ENCODE assay signal across 17 cellular contexts in genomic region chr3:131728898-131729297, GRCh38.
DNase-seq lines count a peak whose midpoint lies in the region; ATAC-seq and TF ChIP-seq lines count a peak whose summit lies in the region.
"Had no signal": no experiment of that assay in that cellular context is flagged by ENCODE, and none has a peak within 500 bp of the region (broad histone marks: within the 10 kb centered on the region; RNA-seq: fewer than 3 reads in every experiment).

No MANE protein-coding gene starts in this region.

- peaks cover 7% of the 10 kb centered on the region for H3K4me1 Mint-ChIP-seq in glutamatergic neuron (ENCODE audit: low read depth, unreplicated experiment)
- H3K4me1 Mint-ChIP-seq: activated naive CD8-positive, alpha-beta T cell treated with anti-CD3 and anti-CD28 coated beads, Interleukin-2, amount 10 ng/mL, durations not matched to agents 7 days and 5 days had no signal

- intact Hi-C loops in left ventricle myocardium superior (cut with micrococcal nuclease): no loop called here

- peak; percentile 11 for DNase-seq in Daoy (ENCODE audit: low read depth)
- DNase-seq in HT1080 (ENCODE audit: low read depth): peak; percentile 21
- peak; percentile 6 for DNase-seq in OCI-M1 (lab: John Stamatoyannopoulos, UW)
- no peak for DNase-seq in glutamatergic neuron
- no peak for DNase-seq in left ventricle myocardium superior
- no peak for DNase-seq in retina
- DNase-seq: activated CD4-positive, alpha-beta T cell treated with anti-CD3 and anti-CD28 coated beads for 36 hours; activated CD8-positive, alpha-beta memory T cell treated with anti-CD3 and anti-CD28 coated beads, Interleukin-2, amount 10 ng/mL, durations not matched to agents 7 days and 5 days; activated naive CD8-positive, alpha-beta T cell treated with anti-CD3 and anti-CD28 coated beads, Interleukin-2, amount 10 ng/mL, durations not matched to agents 7 days and 5 days; brain microvascular endothelial cell; cortex of kidney; heart right ventricle; lower lobe of right lung; NK-92 treated with Interleukin-12 subunit alpha and Interleukin-12 subunit beta, amount 100 ng/mL, for 24 hours; RPMI8226 had no signal

- ATAC-seq in GM21390 (IDR thresholded peaks at IDR 0.05; ENCODE audit: unreplicated experiment): no peak
- no peak for ATAC-seq in left ventricle myocardium superior
- ATAC-seq: activated CD4-positive, alpha-beta T cell treated with anti-CD3 and anti-CD28 coated beads for 36 hours; activated CD8-positive, alpha-beta memory T cell treated with anti-CD3 and anti-CD28 coated beads, Interleukin-2, amount 10 ng/mL, durations not matched to agents 7 days and 5 days; heart right ventricle; lower lobe of right lung had no signal

- peak overlapping the region; percentile 48 for H3K27ac Mint-ChIP-seq in glutamatergic neuron (ENCODE audit: unreplicated experiment)
- H3K27ac Mint-ChIP-seq: activated CD4-positive, alpha-beta T cell treated with anti-CD3 and anti-CD28 coated beads for 36 hours; activated CD8-positive, alpha-beta memory T cell treated with anti-CD3 and anti-CD28 coated beads, Interleukin-2, amount 10 ng/mL, durations not matched to agents 7 days and 5 days; activated naive CD8-positive, alpha-beta T cell treated with anti-CD3 and anti-CD28 coated beads, Interleukin-2, amount 10 ng/mL, durations not matched to agents 7 days and 5 days; activated T-helper 2 cell treated with anti-CD3 and anti-CD28 coated beads, Interferon-gamma antibody, Interleukin-2, Interleukin-4, amounts not matched to agents 10 μg/mL and 5 μg/mL and 100 μg/mL, durations not matched to agents 14 hours and 24 hours and 36 hours had no signal

- H3K36me3 Mint-ChIP-seq in glutamatergic neuron (ENCODE audit: unreplicated experiment): no peaks in the 10 kb centered on the region
- H3K36me3 Mint-ChIP-seq: activated CD8-positive, alpha-beta memory T cell treated with anti-CD3 and anti-CD28 coated beads, Interleukin-2, amount 10 ng/mL, durations not matched to agents 7 days and 5 days; activated naive CD8-positive, alpha-beta T cell treated with anti-CD3 and anti-CD28 coated beads, Interleukin-2, amount 10 ng/mL, durations not matched to agents 7 days and 5 days had no signal

- H3K27me3 Mint-ChIP-seq in glutamatergic neuron (ENCODE audit: unreplicated experiment): no peaks in the 10 kb centered on the region

- H3K4me3 Mint-ChIP-seq in glutamatergic neuron (ENCODE audit: unreplicated experiment): no peak overlapping the region
- H3K4me3 Mint-ChIP-seq: activated CD4-positive, alpha-beta T cell treated with anti-CD3 and anti-CD28 coated beads for 36 hours; activated CD8-positive, alpha-beta memory T cell treated with anti-CD3 and anti-CD28 coated beads, Interleukin-2, amount 10 ng/mL, durations not matched to agents 7 days and 5 days; activated naive CD8-positive, alpha-beta T cell treated with anti-CD3 and anti-CD28 coated beads, Interleukin-2, amount 10 ng/mL, durations not matched to agents 7 days and 5 days had no signal

- no peaks in the 10 kb centered on the region for H3K9me3 Mint-ChIP-seq in glutamatergic neuron (ENCODE audit: unreplicated experiment)
- H3K9me3 Mint-ChIP-seq: activated T-helper 2 cell treated with anti-CD3 and anti-CD28 coated beads, Interferon-gamma antibody, Interleukin-2, Interleukin-4, amounts not matched to agents 10 μg/mL and 5 μg/mL and 100 μg/mL, durations not matched to agents 14 hours and 24 hours and 36 hours had no signal

- no peak for TF ChIP-seq CTCF in glutamatergic neuron (IDR thresholded peaks at IDR 0.05; ENCODE audit: partially characterized antibody, unreplicated experiment)

Comparison
In these comparisons a context has a peak if more than half of its experiments do, and no peak if none do; other contexts are left out.
1. DNase-seq: peak in Daoy (single experiment), HT1080 (single experiment) and OCI-M1 (single experiment); none in glutamatergic neuron (single experiment), left ventricle myocardium superior (single experiment) and retina (single experiment).